ENCODE assay signal across 18 cellular contexts in the genomic region with DNA sequence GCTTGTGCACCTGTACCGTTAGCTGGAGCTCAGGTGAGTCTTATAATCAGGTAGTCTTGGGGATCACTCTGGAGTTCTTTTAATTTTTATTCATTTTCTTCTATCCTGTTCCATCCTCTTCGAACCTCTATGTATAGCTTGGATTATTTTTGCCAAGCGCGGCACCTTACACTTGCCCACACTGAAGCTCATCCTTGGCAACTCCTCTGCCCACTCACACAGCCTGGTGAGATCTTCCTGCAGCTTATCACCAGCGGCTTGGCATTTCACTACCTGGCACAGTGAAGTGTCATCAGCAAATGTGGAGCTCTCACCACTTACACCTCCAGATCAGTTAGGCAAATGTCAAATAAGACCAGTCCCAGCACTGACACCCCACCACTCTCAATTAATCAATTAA.
DNase-seq lines count a peak whose midpoint lies in the region; ATAC-seq lines count a peak whose summit lies in the region.
"Had no signal": no experiment of that assay in that cellular context is flagged by ENCODE, and none has a peak within 500 bp of the region (broad histone marks: within the 10 kb centered on the region; RNA-seq: fewer than 3 reads in every experiment).

No MANE protein-coding gene starts in this region.

- intact Hi-C loops in head of caudate nucleus (cut with DNase I), result no loop called here

- DNase-seq in anterior cingulate cortex (lab: John Stamatoyannopoulos, UW) (peak in 43 of 58 donors; percentile 1 to 74 (median 21)), head of caudate nucleus (peak in 41 of 42 donors; percentile 11 to 89 (median 52)), occipital lobe (lab: John Stamatoyannopoulos, UW) (peak; percentile 46), superior temporal gyrus (ENCODE audit: extremely low spot score) (peak; percentile 54), activated T-cell treated with anti-CD3 and anti-CD28 coated beads for 4 hours (no peak), NCI-H2227 treated with DMSO at 0.1 percent for 48 hours (lab: John Stamatoyannopoulos, UW) (no peak)
- DNase-seq: Caco-2; CD4-positive, CD25-positive, alpha-beta regulatory T cell; CD8-positive, alpha-beta T cell; DMS153; EL; GDM1; H9 had no signal

- ATAC-seq in HG03571 (IDR thresholded peaks at IDR 0.05; ENCODE audit: unreplicated experiment) (no peak), GM18502 (IDR thresholded peaks at IDR 0.05; ENCODE audit: poor library complexity, unreplicated experiment) (no peak)
- ATAC-seq: CD8-positive, alpha-beta T cell; GM12878; GM23338; HCT116 had no signal

Comparison
In these comparisons a context has a peak if more than half of its experiments do, and no peak if none do; other contexts are left out.
1. DNase-seq: peak in anterior cingulate cortex (43 of 58), head of caudate nucleus (41 of 42), occipital lobe (single experiment) and superior temporal gyrus (single experiment); none in activated T-cell treated with anti-CD3 and anti-CD28 coated beads for 4 hours (single experiment) and NCI-H2227 treated with DMSO at 0.1 percent for 48 hours (single experiment).